In the genomic region with DNA sequence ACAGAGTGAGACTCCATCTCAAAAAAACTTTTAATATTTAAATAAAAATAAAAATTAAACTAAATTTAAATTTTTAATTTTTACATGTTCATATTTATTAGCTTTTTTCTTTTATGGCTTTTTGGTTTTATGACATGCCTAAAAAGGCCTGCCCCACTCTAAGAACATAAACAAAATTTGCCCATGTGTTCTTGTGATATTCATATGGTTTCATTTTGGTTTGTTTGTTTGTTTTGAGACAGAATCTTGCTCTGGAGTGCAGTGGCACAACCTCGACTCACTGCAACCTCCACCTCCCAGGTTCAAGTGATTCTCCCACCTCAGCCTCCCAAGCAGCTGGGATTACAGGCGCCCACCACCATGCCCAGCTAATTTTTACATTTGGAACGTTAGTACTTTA, we compare ENCODE assay signal across 24 cellular contexts. TPM values are rescaled to one million over a fixed set of nuclear protein-coding genes. Genes with fewer than 3 reads are reported as not detected.
DNase-seq lines count a peak whose midpoint lies in the region; ATAC-seq and TF ChIP-seq lines count a peak whose summit lies in the region.
"Had no signal": no experiment of that assay in that cellular context is flagged by ENCODE, and none has a peak within 500 bp of the region (broad histone marks: within the 10 kb centered on the region; RNA-seq: fewer than 3 reads in every experiment).

No MANE protein-coding gene starts in this region.

- intact Hi-C loops in left lung (cut with DNase I) (no loop called here), thyroid gland (cut with DNase I) (no loop called here)

- DNase-seq in activated naive CD8-positive, alpha-beta T cell treated with anti-CD3 and anti-CD28 coated beads, Interleukin-2, amount 10 ng/mL, durations not matched to agents 7 days and 5 days = no peak
- no peak for DNase-seq in activated naive CD8-positive, alpha-beta T cell treated with anti-CD3 and anti-CD28 coated beads for 36 hours
- DNase-seq in SJSA1 (ENCODE audit: low read depth in 1 of 2, low spot score in 2 of 2) = no peak
- DNase-seq in left lung = no peak
- no peak for DNase-seq in thyroid gland
- no peak for DNase-seq in coronary artery (ENCODE audit: low spot score)
- DNase-seq in activated CD4-positive, alpha-beta T cell treated with anti-CD3 and anti-CD28 coated beads for 48 hours = no peak
- DNase-seq: activated T-cell treated with anti-CD3 and anti-CD28 coated beads, Interleukin-2, amount 50 U/mL, for 72 hours; dermis blood vessel endothelial cell; DMS 273 treated with DMSO at 0.1 percent for 48 hours; GF-D8; H7; left cardiac atrium; MM.1S; NCI-H1694; stimulated activated naive CD4-positive, alpha-beta T cell; T-helper 9 cell; transverse colon had no signal

- no peak overlapping the region for H3K4me3 Mint-ChIP-seq in activated naive CD8-positive, alpha-beta T cell treated with anti-CD3 and anti-CD28 coated beads, Interleukin-2, amount 10 ng/mL, durations not matched to agents 7 days and 5 days
- H3K4me3 Mint-ChIP-seq in activated naive CD8-positive, alpha-beta T cell treated with anti-CD3 and anti-CD28 coated beads for 36 hours = no peak overlapping the region
- H3K4me3 Mint-ChIP-seq: activated naive CD8-positive, alpha-beta T cell; activated T-cell treated with anti-CD3 and anti-CD28 coated beads, Interleukin-2, amount 50 U/mL, for 72 hours had no signal

- H3K9me3 ChIP-seq in SJSA1 (replicated peaks) = no peaks in the 10 kb centered on the region
- no peaks in the 10 kb centered on the region for H3K9me3 ChIP-seq in left lung
- H3K9me3 ChIP-seq in thyroid gland = no peaks in the 10 kb centered on the region
- H3K9me3 ChIP-seq: transverse colon had no signal

- TF ChIP-seq POLR2A in thyroid gland (IDR thresholded peaks at IDR 0.05) = no peak

- H3K9me3 Mint-ChIP-seq in activated naive CD8-positive, alpha-beta T cell treated with anti-CD3 and anti-CD28 coated beads, Interleukin-2, amount 10 ng/mL, durations not matched to agents 7 days and 5 days = peaks cover under 1% of the 10 kb centered on the region
- H3K9me3 Mint-ChIP-seq in activated naive CD8-positive, alpha-beta T cell treated with anti-CD3 and anti-CD28 coated beads for 36 hours = no peaks in the 10 kb centered on the region

- H3K36me3 Mint-ChIP-seq in activated naive CD8-positive, alpha-beta T cell treated with anti-CD3 and anti-CD28 coated beads, Interleukin-2, amount 10 ng/mL, durations not matched to agents 7 days and 5 days = peaks cover 3% of the 10 kb centered on the region
- H3K36me3 Mint-ChIP-seq in activated naive CD8-positive, alpha-beta T cell treated with anti-CD3 and anti-CD28 coated beads for 36 hours = no peaks in the 10 kb centered on the region
- H3K36me3 Mint-ChIP-seq: activated naive CD8-positive, alpha-beta T cell had no signal

- 91 to 92% methylated on average over 3 of the region's 3 CpGs for WGBS in thyroid gland, 2 donors

- H3K4me3 ChIP-seq in SJSA1 (no peak overlapping the region), left lung (no peak overlapping the region), thyroid gland (replicated peaks in 1 of 3) (no peak overlapping the region), coronary artery (no peak overlapping the region)
- H3K4me3 ChIP-seq: SK-N-MC, transverse colon had no signal

- H3K27me3 ChIP-seq in SJSA1 (replicated peaks) = no peaks in the 10 kb centered on the region
- H3K27me3 ChIP-seq in left lung = no peaks in the 10 kb centered on the region
- H3K27me3 ChIP-seq in thyroid gland = no peaks in the 10 kb centered on the region
- H3K27me3 ChIP-seq: BLaER1, transverse colon had no signal

- H3K36me3 ChIP-seq in SJSA1 (no peaks in the 10 kb centered on the region), left lung (no peaks in the 10 kb centered on the region), thyroid gland (no peaks in the 10 kb centered on the region)
- H3K36me3 ChIP-seq: BLaER1, transverse colon had no signal

- peak overlapping the region; percentile 94 for H3K27ac ChIP-seq in SJSA1
- peak overlapping the region; percentile 84 to 95 for H3K27ac ChIP-seq in left lung
- peak overlapping the region in 2 of 3 donors; percentile 91 to 95 for H3K27ac ChIP-seq in thyroid gland
- H3K27ac ChIP-seq in coronary artery = no peak overlapping the region
- H3K27ac ChIP-seq: SK-N-MC had no signal

- no peak for ATAC-seq in activated naive CD8-positive, alpha-beta T cell treated with anti-CD3 and anti-CD28 coated beads, Interleukin-2, amount 10 ng/mL, durations not matched to agents 7 days and 5 days (ENCODE audit: low read depth)
- ATAC-seq in left lung = no peak
- no peak for ATAC-seq in HG02588 (IDR thresholded peaks at IDR 0.05; ENCODE audit: unreplicated experiment)
- ATAC-seq: activated T-cell treated with anti-CD3 and anti-CD28 coated beads, Interleukin-2, amount 50 U/mL, for 72 hours had no signal

- H3K27me3 Mint-ChIP-seq in activated naive CD8-positive, alpha-beta T cell treated with anti-CD3 and anti-CD28 coated beads, Interleukin-2, amount 10 ng/mL, durations not matched to agents 7 days and 5 days = peaks cover 2% of the 10 kb centered on the region
- no peaks in the 10 kb centered on the region for H3K27me3 Mint-ChIP-seq in activated naive CD8-positive, alpha-beta T cell treated with anti-CD3 and anti-CD28 coated beads for 36 hours
- H3K27me3 Mint-ChIP-seq: activated naive CD8-positive, alpha-beta T cell had no signal

- POLR2A ChIA-PET in activated naive CD8-positive, alpha-beta T cell treated with anti-CD3 and anti-CD28 coated beads, Interleukin-2, amount 10 ng/mL, durations not matched to agents 7 days and 5 days (lab: Charles Lee) = no interaction called here

- H3K27ac Mint-ChIP-seq in activated naive CD8-positive, alpha-beta T cell treated with anti-CD3 and anti-CD28 coated beads, Interleukin-2, amount 10 ng/mL, durations not matched to agents 7 days and 5 days = peak overlapping the region; percentile 45
- no peak overlapping the region for H3K27ac Mint-ChIP-seq in activated naive CD8-positive, alpha-beta T cell treated with anti-CD3 and anti-CD28 coated beads for 36 hours
- H3K27ac Mint-ChIP-seq: activated naive CD8-positive, alpha-beta T cell; activated T-cell treated with anti-CD3 and anti-CD28 coated beads, Interleukin-2, amount 50 U/mL, for 72 hours had no signal

- H3K4me1 Mint-ChIP-seq in activated naive CD8-positive, alpha-beta T cell treated with anti-CD3 and anti-CD28 coated beads, Interleukin-2, amount 10 ng/mL, durations not matched to agents 7 days and 5 days = peaks cover 30% of the 10 kb centered on the region
- peaks cover 15% of the 10 kb centered on the region for H3K4me1 Mint-ChIP-seq in activated naive CD8-positive, alpha-beta T cell treated with anti-CD3 and anti-CD28 coated beads for 36 hours

- no peak for TF ChIP-seq CTCF in left lung (IDR thresholded peaks at IDR 0.05)
- no peak for TF ChIP-seq CTCF in thyroid gland (IDR thresholded peaks at IDR 0.05)
- no peak for TF ChIP-seq CTCF in coronary artery (IDR thresholded peaks at IDR 0.05)

- H3K4me1 ChIP-seq in SJSA1 (replicated peaks) (peaks cover 50% of the 10 kb centered on the region), left lung (peaks cover 33 to 62% of the 10 kb centered on the region in 2 donors), thyroid gland (peaks cover 32 to 72% of the 10 kb centered on the region in 2 donors)

RNA-seq across cellular contexts. Expression of gene SUSD2, which starts 27.7 kb away (rescaled TPM):
- total RNA-seq in activated naive CD8-positive, alpha-beta T cell treated with anti-CD3 and anti-CD28 coated beads, Interleukin-2, amount 10 ng/mL, durations not matched to agents 7 days and 5 days = 1 to 10 TPM in 1 of 2 experiments, under 1 TPM in 1; 0.94 to 1.2 TPM
- total RNA-seq in activated naive CD8-positive, alpha-beta T cell treated with anti-CD3 and anti-CD28 coated beads for 36 hours = under 1 TPM; 0.56 to 0.80 TPM
- total RNA-seq in SJSA1 (2014; rRNA removed; shearing (Covaris generic)) = 0.05 TPM in 1 of 2 replicates, not detected in the other
- total RNA-seq in left lung (100 to 1,000 TPM in 1 of 2 donors, 10 to 100 TPM in 1; 63.2 to 374 TPM), thyroid gland (10 to 100 TPM in 3 of 4 donors, 1 to 10 TPM in 1; 9.5 to 22.5 (median 15.1) TPM)

RNA-seq across cellular contexts. Expression of gene GGT5, which starts 35.9 kb away (rescaled TPM):
- under 1 TPM in 1 of 2 experiments, not detected in 1; 0.11 TPM for total RNA-seq in activated naive CD8-positive, alpha-beta T cell treated with anti-CD3 and anti-CD28 coated beads, Interleukin-2, amount 10 ng/mL, durations not matched to agents 7 days and 5 days
- not detected for total RNA-seq in activated naive CD8-positive, alpha-beta T cell treated with anti-CD3 and anti-CD28 coated beads for 36 hours
- total RNA-seq in SJSA1 (2014; rRNA removed; shearing (Covaris generic)) = 0.66 TPM in 1 of 2 replicates, not detected in the other
- total RNA-seq in left lung (10 to 100 TPM; 18.9 to 25.6 TPM), thyroid gland (10 to 100 TPM; 59.0 to 99.3 (median 86.3) TPM)
- total RNA-seq: A172; activated CD8-positive, alpha-beta memory T cell treated with anti-CD3 and anti-CD28 coated beads for 36 hours; H7 had no signal

Comparison
In these comparisons a context has a peak if more than half of its experiments do, and no peak if none do; other contexts are left out.
1. H3K27ac ChIP-seq: peak in SJSA1 (single experiment), left lung (2 of 2) and thyroid gland (2 of 3); none in coronary artery (0 of 2).
2. RNA of gene SUSD2, which starts 27.7 kb away (total RNA-seq): 63.2 to 374 TPM in left lung and 9.5 to 22.5 TPM in thyroid gland; 0.94 to 1.2 TPM in activated naive CD8-positive, alpha-beta T cell treated with anti-CD3 and anti-CD28 coated beads, Interleukin-2, amount 10 ng/mL, durations not matched to agents 7 days and 5 days, 0.56 to 0.80 TPM in activated naive CD8-positive, alpha-beta T cell treated with anti-CD3 and anti-CD28 coated beads for 36 hours and 0.05 TPM in SJSA1; every median in the first group is over 4 times any median in the second.
3. RNA of gene GGT5, which starts 35.9 kb away (total RNA-seq): 59.0 to 99.3 TPM in thyroid gland and 18.9 to 25.6 TPM in left lung; 0.66 TPM in SJSA1, 0.11 TPM in activated naive CD8-positive, alpha-beta T cell treated with anti-CD3 and anti-CD28 coated beads, Interleukin-2, amount 10 ng/mL, durations not matched to agents 7 days and 5 days and not detected in activated naive CD8-positive, alpha-beta T cell treated with anti-CD3 and anti-CD28 coated beads for 36 hours; every median in the first group is over 10 times any median in the second.